Comparison of ENCODE assay signal across 17 cellular contexts in the genomic region with DNA sequence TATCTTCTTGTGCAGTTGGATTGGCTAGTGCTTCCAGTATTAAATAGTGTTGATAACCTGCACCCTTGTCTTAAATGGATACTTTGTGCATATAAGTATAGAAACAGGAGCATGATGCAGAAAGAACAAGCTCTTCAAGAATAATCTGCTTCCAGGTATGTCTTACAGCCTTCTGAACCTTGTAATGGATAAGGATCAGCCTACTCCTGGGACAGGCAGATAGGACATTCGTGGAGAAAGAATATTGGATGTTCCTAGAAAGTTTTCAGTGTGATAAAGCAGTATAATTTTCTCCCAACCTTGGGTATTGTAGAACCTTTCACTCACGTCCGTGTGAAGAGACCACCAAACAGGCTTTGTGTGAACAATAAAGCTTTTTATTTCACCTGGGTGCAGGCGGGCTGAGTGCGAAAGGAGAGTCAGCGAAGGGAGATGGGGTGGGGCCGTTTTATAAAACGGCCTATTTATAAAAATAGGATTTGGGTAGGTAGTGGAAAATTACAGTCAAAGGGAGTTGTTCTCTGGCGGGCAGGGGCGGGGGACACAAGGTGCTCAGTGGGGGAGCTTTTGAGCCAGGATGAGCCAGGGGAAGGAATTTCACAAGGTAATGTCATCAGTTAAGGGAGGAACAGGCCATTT.
"Had no signal": no experiment of that assay in that cellular context is flagged by ENCODE, and none has a peak within 500 bp of the region (broad histone marks: within the 10 kb centered on the region; RNA-seq: fewer than 3 reads in every experiment).

No MANE protein-coding gene starts in this region.

- H3K4me3 Mint-ChIP-seq: activated B cell treated with CpG ODN at 0.5 μM for 24 hours; activated CD4-positive, alpha-beta T cell treated with anti-CD3 and anti-CD28 coated beads, Interleukin-2, amount 10 ng/mL, durations not matched to agents 24 days and 14 days; activated naive CD8-positive, alpha-beta T cell treated with anti-CD3 and anti-CD28 coated beads, Interleukin-2, amount 50 U/mL, for 24 hours; activated T-helper 1 cell treated with anti-CD3 and anti-CD28 coated beads, Interleukin-12 subunit alpha, Interleukin-12 subunit beta, Interleukin-2, Interleukin-4 antibody, amounts not matched to agents 30 ng/mL and 10 ng/mL and 1 ng/mL, durations not matched to agents 14 hours and 24 hours and 36 hours; memory B cell; T-helper 17 cell had no signal

- ATAC-seq: activated naive CD8-positive, alpha-beta T cell treated with anti-CD3 and anti-CD28 coated beads, Interleukin-2, amount 50 U/mL, for 24 hours; gastrocnemius medialis; left lobe of liver; T-helper 17 cell had no signal

- H3K9me3 Mint-ChIP-seq: activated B cell treated with CpG ODN at 0.5 μM for 24 hours; activated CD4-positive, alpha-beta T cell treated with anti-CD3 and anti-CD28 coated beads, Interleukin-2, amount 10 ng/mL, durations not matched to agents 24 days and 14 days; memory B cell had no signal

- H3K27ac ChIP-seq: ascending aorta, colonic mucosa, gastrocnemius medialis, right atrium auricular region, skin epidermis, thyroid gland, vagina had no signal

- H3K27me3 ChIP-seq: ascending aorta, colonic mucosa, gastrocnemius medialis, right atrium auricular region, thyroid gland, vagina had no signal

- H3K36me3 ChIP-seq: colonic mucosa, gastrocnemius medialis, right atrium auricular region, thyroid gland, vagina had no signal

- H3K9me3 ChIP-seq: colonic mucosa, gastrocnemius medialis, right atrium auricular region, thyroid gland, vagina had no signal

- H3K27me3 Mint-ChIP-seq: activated B cell treated with CpG ODN at 0.5 μM for 24 hours; activated CD4-positive, alpha-beta T cell treated with anti-CD3 and anti-CD28 coated beads, Interleukin-2, amount 10 ng/mL, durations not matched to agents 24 days and 14 days; activated naive CD8-positive, alpha-beta T cell treated with anti-CD3 and anti-CD28 coated beads, Interleukin-2, amount 50 U/mL, for 24 hours; memory B cell; T-helper 17 cell had no signal

- H3K27ac Mint-ChIP-seq: activated B cell treated with CpG ODN at 0.5 μM for 24 hours; activated CD4-positive, alpha-beta T cell treated with anti-CD3 and anti-CD28 coated beads, Interleukin-2, amount 10 ng/mL, durations not matched to agents 24 days and 14 days; activated naive CD8-positive, alpha-beta T cell treated with anti-CD3 and anti-CD28 coated beads, Interleukin-2, amount 50 U/mL, for 24 hours; activated T-helper 1 cell treated with anti-CD3 and anti-CD28 coated beads, Interleukin-12 subunit alpha, Interleukin-12 subunit beta, Interleukin-2, Interleukin-4 antibody, amounts not matched to agents 30 ng/mL and 10 ng/mL and 1 ng/mL, durations not matched to agents 14 hours and 24 hours and 36 hours; memory B cell; T-helper 17 cell had no signal

- DNase-seq: activated B cell treated with CpG ODN at 0.5 μM for 24 hours; activated CD4-positive, alpha-beta T cell treated with anti-CD3 and anti-CD28 coated beads, Interleukin-2, amount 10 ng/mL, durations not matched to agents 24 days and 14 days; activated naive CD4-positive, alpha-beta T cell; activated naive CD8-positive, alpha-beta T cell treated with anti-CD3 and anti-CD28 coated beads, Interleukin-2, amount 50 U/mL, for 24 hours; colonic mucosa; gastrocnemius medialis; hypothalamus; posterior cingulate gyrus; T-helper 17 cell; thyroid gland had no signal

- H3K4me1 ChIP-seq: ascending aorta, colonic mucosa, right atrium auricular region, thyroid gland, vagina had no signal

- H3K4me3 ChIP-seq: ascending aorta, colonic mucosa, gastrocnemius medialis, right atrium auricular region, skin epidermis, thyroid gland, vagina had no signal
